Comparison of ENCODE assay signal across 11 cellular contexts in genomic region chr1:153375511-153375910, GRCh38. TPM values are rescaled to one million over a fixed set of nuclear protein-coding genes. Genes with fewer than 3 reads are reported as not detected.
A peak's percentile ranks its signal among the peaks of the same experiment; 100 is the strongest.
DNase-seq lines count a peak whose midpoint lies in the region; ATAC-seq, FAIRE-seq and TF ChIP-seq lines count a peak whose summit lies in the region.
"Had no signal": no experiment of that assay in that cellular context is flagged by ENCODE, and none has a peak within 500 bp of the region (broad histone marks: within the 10 kb centered on the region; RNA-seq: fewer than 3 reads in every experiment).

Gene S100A12, minus strand, starts transcription at chr1:153375621. Its CDS starts 1,029 bp downstream, at chr1:153374592.

- H3K4me3 ChIP-seq in AG10803 (ENCODE audit: low read length) (no peak within 1 kb of the TSS), MG63 (no peak within 1 kb of the TSS), cardiac fibroblast (replicated peaks in 1 of 2; ENCODE audit: low read depth in 2 of 2, low read length in 2 of 2) (no peak within 1 kb of the TSS)

- TF ChIP-seq CTCF in AG10803 (conservative IDR thresholded peaks at IDR 0.05; ENCODE audit: low read length) (no peak), cardiac fibroblast (IDR thresholded peaks at IDR 0.05; ENCODE audit: low read depth, low read length) (no peak)

- H3K36me3 ChIP-seq in MG63, result no peaks in the 10 kb centered on the region

- no peaks in the 10 kb centered on the region for H3K27me3 ChIP-seq in MG63

- ATAC-seq in HG03025 (IDR thresholded peaks at IDR 0.05; ENCODE audit: low FRiP score, unreplicated experiment) (no peak), HG02623 (IDR thresholded peaks at IDR 0.05; ENCODE audit: unreplicated experiment) (no peak)

- no peaks in the 10 kb centered on the region for H3K9me3 ChIP-seq in MG63

- DNase-seq in AG10803 (ENCODE audit: low read depth) (peak; percentile 91), MG63 (peak; percentile 59), cardiac fibroblast (ENCODE audit: low read depth in 2 of 2) (peak; percentile 69 to 85), mesenteric fat pad (ENCODE audit: low spot score) (no peak), NCI-H526 treated with DMSO at 0.1 percent for 48 hours (lab: John Stamatoyannopoulos, UW) (no peak), frontal cortex (ENCODE audit: low spot score in 2 of 2) (no peak)
- DNase-seq: activated gamma-delta T cell; CD8-positive, alpha-beta memory T cell; NCI-H748 treated with DMSO at 0.1 percent for 48 hours had no signal

- FAIRE-seq in frontal cortex (lab: Jason Lieb, UNC), result no peak

RNA-seq across cellular contexts. Expression of gene S100A12, which starts in this region (rescaled TPM):
- not detected in 2 replicates for total RNA-seq in MG63 (2014; rRNA removed; shearing (Covaris generic); ENCODE audit: low replicate concordance)
- total RNA-seq in mesenteric fat pad (77.2 TPM), frontal cortex (6.9 TPM)
- total RNA-seq: CD8-positive, alpha-beta memory T cell had no signal

Comparison
In these comparisons a context has a peak if more than half of its experiments do, and no peak if none do; other contexts are left out.
1. Peak in DNase-seq in MG63; RNA of the gene not detected or under 1 TPM.
2. DNase-seq: peak in AG10803 (single experiment) and cardiac fibroblast (2 of 2); none in mesenteric fat pad (single experiment), NCI-H526 treated with DMSO at 0.1 percent for 48 hours (single experiment) and frontal cortex (0 of 2).